24 cellular contexts compared by ENCODE assay signal in genomic region chr6:112800439-112800838, GRCh38.
DNase-seq lines count a peak whose midpoint lies in the region; ATAC-seq and TF ChIP-seq lines count a peak whose summit lies in the region.
"Had no signal": no experiment of that assay in that cellular context is flagged by ENCODE, and none has a peak within 500 bp of the region (broad histone marks: within the 10 kb centered on the region; RNA-seq: fewer than 3 reads in every experiment).

No MANE protein-coding gene starts in this region.

- peak overlapping the region; percentile 91 for H3K18ac ChIP-seq in IMR-90 (ENCODE audit: low read depth, low read length)

- no peak for TF ChIP-seq POLR2A in IMR-90 (IDR thresholded peaks at IDR 0.05; ENCODE audit: low read depth, low read length)

- H2AFZ ChIP-seq in IMR-90 (replicated peaks; ENCODE audit: low read length, poor library complexity), result no peak overlapping the region
- H2AFZ ChIP-seq in hepatocyte, result peak overlapping the region; percentile 29

- peak overlapping the region; percentile 93; the same call in 1 of the 3 replicates for H2BK15ac ChIP-seq in IMR-90 (ENCODE audit: low read depth, low read length)

- H2BK5ac ChIP-seq in IMR-90 (ENCODE audit: low read depth, low read length, poor library complexity, severe bottlenecking), result peak overlapping the region; percentile 100

- H4K91ac ChIP-seq in IMR-90 (ENCODE audit: insufficient read depth, low read depth, low read length), result 0 out of 2 replicates have a peak overlapping the region, but pooled peaks have one; percentile 43

- 0 out of 2 replicates have a peak overlapping the region, but pooled peaks have one; percentile 43 for H3K14ac ChIP-seq in IMR-90 (replicated peaks; ENCODE audit: low read depth, low read length)

- H2AK5ac ChIP-seq in IMR-90 (ENCODE audit: low read depth, low read length), result no peak overlapping the region

- H2BK120ac ChIP-seq in IMR-90 (ENCODE audit: low read depth, low read length), result peak overlapping the region; percentile 93

- dilution Hi-C loops in IMR-90 (cut with HindIII; ENCODE audit: low sequenced_read_pairs, unreplicated experiment), result no loop called here

- peak overlapping the region; percentile 70 to 75; a peak in 3 of 4 replicates for H4K8ac ChIP-seq in IMR-90 (ENCODE audit: low read depth in 2 of 2, low read length in 2 of 2)

- WGBS in IMR-90 (ENCODE audit: extremely low coverage in 2 of 2, insufficient read length in 1 of 2), 2 experiments, result no CpG with 5 or more reads among the region's 1 CpG
- 89% methylated on average over 1 of the region's 1 CpG for WGBS in hepatocyte (ENCODE audit: low lambda C conversion rate, missing lambda C conversion rate)

- in situ Hi-C loops in IMR-90 (cut with MboI; ENCODE audit: low sequenced_read_pairs), result no loop called here

- peak overlapping the region; percentile 83 for H2BK20ac ChIP-seq in IMR-90 (ENCODE audit: low read depth, low read length)

- no peak for TF ChIP-seq RAD21 in IMR-90 (IDR thresholded peaks at IDR 0.05; ENCODE audit: low read length)

- no peaks in the 10 kb centered on the region for H3K79me2 ChIP-seq in hepatocyte

- H3K4me1 ChIP-seq in IMR-90 (ENCODE audit: control insufficient read depth, insufficient read depth, low read length) (peaks cover 3% of the 10 kb centered on the region), hepatocyte (ENCODE audit: insufficient read depth) (no peaks in the 10 kb centered on the region)
- H3K4me1 ChIP-seq: BE2C, upper lobe of left lung had no signal

- no peak overlapping the region for H3K9ac ChIP-seq in IMR-90 (ENCODE audit: low read depth, low read length)

- H3K36me3 ChIP-seq in IMR-90 (ENCODE audit: control insufficient read depth, insufficient read depth, low read length), result no peaks in the 10 kb centered on the region
- H3K36me3 ChIP-seq in hepatocyte (replicated peaks; ENCODE audit: insufficient read depth, low read depth), result no peaks in the 10 kb centered on the region
- H3K36me3 ChIP-seq: BE2C, upper lobe of left lung had no signal

- peak overlapping the region; percentile 59; the same call in 1 of the 2 replicates for H3K23ac ChIP-seq in IMR-90 (ENCODE audit: low read depth, low read length)

- intact Hi-C loops in IMR-90 (cut with micrococcal nuclease), result no loop called here

- peak overlapping the region; percentile 78; the same call in 1 of the 2 replicates for H4K5ac ChIP-seq in IMR-90 (ENCODE audit: low read depth, low read length)

- H3K79me1 ChIP-seq in IMR-90 (ENCODE audit: low read depth in 1 of 2, low read length in 2 of 2), result no peaks in the 10 kb centered on the region

- H2AK9ac ChIP-seq in IMR-90 (replicated peaks; ENCODE audit: low read depth, low read length, poor library complexity), result no peak overlapping the region

- H3K4me2 ChIP-seq in IMR-90 (ENCODE audit: low read depth, low read length), result no peak overlapping the region
- no peak overlapping the region for H3K4me2 ChIP-seq in hepatocyte

- H3K9me2 ChIP-seq in hepatocyte (replicated peaks; ENCODE audit: insufficient read depth), result no peaks in the 10 kb centered on the region

- peak overlapping the region; percentile 34; the same call in 1 of the 2 replicates for H3K4ac ChIP-seq in IMR-90 (ENCODE audit: low read depth, low read length)

- peak; percentile 44 for ATAC-seq in GM21723 (IDR thresholded peaks at IDR 0.05; ENCODE audit: unreplicated experiment)
- ATAC-seq in IMR-90 (ENCODE audit: low read depth), result no peak
- ATAC-seq in HG03565 (IDR thresholded peaks at IDR 0.05; ENCODE audit: unreplicated experiment), result no peak
- ATAC-seq: activated CD8-positive, alpha-beta T cell treated with anti-CD3 and anti-CD28 coated beads, Interleukin-2, amount 10 ng/mL, durations not matched to agents 7 days and 5 days; left cardiac atrium had no signal

- POLR2A ChIA-PET in IMR-90 (lab: Charles Lee; ENCODE audit: unreplicated experiment), result no interaction called here

- no peak overlapping the region for H3K4me3 ChIP-seq in IMR-90 (ENCODE audit: insufficient read depth, low read depth, low read length)
- H3K4me3 ChIP-seq in hepatocyte, result no peak overlapping the region
- H3K4me3 ChIP-seq: dorsolateral prefrontal cortex, upper lobe of left lung had no signal

- H3K56ac ChIP-seq in IMR-90 (ENCODE audit: extremely low read depth, insufficient read depth, low read length), result no peak overlapping the region

- no peaks in the 10 kb centered on the region for H3K9me3 ChIP-seq in IMR-90 (ENCODE audit: control insufficient read depth, insufficient read depth, low read length)
- no peaks in the 10 kb centered on the region for H3K9me3 ChIP-seq in hepatocyte (ENCODE audit: low read depth)
- H3K9me3 ChIP-seq: BE2C had no signal

- TF ChIP-seq CTCF in IMR-90 (conservative IDR thresholded peaks at IDR 0.05; ENCODE audit: low read depth, low read length) (no peak), hepatocyte (IDR thresholded peaks at IDR 0.05; ENCODE audit: poor library complexity) (no peak)

- no peaks in the 10 kb centered on the region for H3K27me3 ChIP-seq in IMR-90 (ENCODE audit: control insufficient read depth, insufficient read depth, low read length)
- H3K27me3 ChIP-seq in hepatocyte, result no peaks in the 10 kb centered on the region
- H3K27me3 ChIP-seq: BE2C, dorsolateral prefrontal cortex, upper lobe of left lung had no signal

- H3K27ac ChIP-seq in IMR-90 (ENCODE audit: insufficient read depth, low read length), result peak overlapping the region; percentile 97; the same call in 1 of the 2 replicates
- H3K27ac ChIP-seq in hepatocyte, result no peak overlapping the region
- H3K27ac ChIP-seq: dorsolateral prefrontal cortex, upper lobe of left lung had no signal

- peak; percentile 38 for DNase-seq in ELR (ENCODE audit: low read depth)
- peak; percentile 18 for DNase-seq in IMR-90
- no peak for DNase-seq in hepatocyte (ENCODE audit: low spot score)
- DNase-seq in UCSD-AML1 (lab: John Stamatoyannopoulos, UW; ENCODE audit: unreplicated experiment), result no peak
- no peak for DNase-seq in NCI-H1105 treated with DMSO at 0.1 percent for 48 hours (lab: John Stamatoyannopoulos, UW)
- DNase-seq in mucosa of gallbladder (ENCODE audit: low spot score), result no peak
- DNase-seq: activated CD8-positive, alpha-beta T cell treated with anti-CD3 and anti-CD28 coated beads, Interleukin-2, amount 10 ng/mL, durations not matched to agents 7 days and 5 days; activated effector memory CD4-positive, alpha-beta T cell treated with Interleukin-2 at 50 U/mL for 16 hours; activated naive CD8-positive, alpha-beta T cell treated with anti-CD3 and anti-CD28 coated beads for 36 hours; activated T-cell treated with anti-CD3 and anti-CD28 coated beads for 4 hours; BE2C; dorsolateral prefrontal cortex; KG1; left cardiac atrium; mesendoderm; NCI-H1436 treated with DMSO at 0.1 percent for 48 hours; NCI-H2171; NCI-H524; nucleus accumbens; small intestine; stimulated activated CD4-positive, alpha-beta T cell treated with anti-CD3 and anti-CD28 coated beads, Interleukin-2, amount 100 ng/mL, for 24 hours; upper lobe of left lung had no signal

- peaks cover 3% of the 10 kb centered on the region; the same call in 1 of the 2 replicates for H3K9me1 ChIP-seq in IMR-90 (ENCODE audit: insufficient read depth, low read length)

- H4K20me1 ChIP-seq in IMR-90 (ENCODE audit: insufficient read depth, low read length), result no peaks in the 10 kb centered on the region
- no peaks in the 10 kb centered on the region for H4K20me1 ChIP-seq in hepatocyte (ENCODE audit: insufficient read depth, poor library complexity, severe bottlenecking)

- CTCF ChIA-PET in IMR-90 (lab: Yijun Ruan, JAX), result no interaction called here

- no TSS peak for BruUV-seq in IMR-90 (replicated peaks; lab: Mats Ljungman, UMichigan)

TF ChIP-seq in IMR-90, 13 proteins besides CTCF, POLR2A, EP300 and RAD21:
- TF ChIP-seq FOS (IDR thresholded peaks at IDR 0.05; ENCODE audit: low read depth, low read length) (no peak), ELK1 (IDR thresholded peaks at IDR 0.05; ENCODE audit: borderline replicate concordance, low read depth, low read length) (no peak), CEBPB (IDR thresholded peaks at IDR 0.05; ENCODE audit: low read depth, low read length) (no peak), CHD1 (IDR thresholded peaks at IDR 0.05; ENCODE audit: low read depth, low read length) (no peak), SMC3 (IDR thresholded peaks at IDR 0.05; ENCODE audit: low read depth, low read length) (no peak), NFE2L2 (IDR thresholded peaks at IDR 0.05; ENCODE audit: low read depth, low read length) (no peak), RFX5 (IDR thresholded peaks at IDR 0.05; ENCODE audit: low read depth, low read length) (no peak)

Comparison
In these comparisons a context has a peak if more than half of its experiments do, and no peak if none do; other contexts are left out.
1. DNase-seq: peak in ELR (single experiment) and IMR-90 (single experiment); none in hepatocyte (single experiment), UCSD-AML1 (single experiment), NCI-H1105 treated with DMSO at 0.1 percent for 48 hours (single experiment) and mucosa of gallbladder (single experiment).